ENCODE assay signal across 19 cellular contexts in genomic region chrX:18146009-18146408, GRCh38.
A peak's percentile ranks its signal among the peaks of the same experiment; 100 is the strongest.
DNase-seq lines count a peak whose midpoint lies in the region; ATAC-seq and TF ChIP-seq lines count a peak whose summit lies in the region.
"Had no signal": no experiment of that assay in that cellular context is flagged by ENCODE, and none has a peak within 500 bp of the region (broad histone marks: within the 10 kb centered on the region; RNA-seq: fewer than 3 reads in every experiment).

No MANE protein-coding gene starts in this region.

- no peaks in the 10 kb centered on the region for H3K36me3 Mint-ChIP-seq in WTC11
- H3K36me3 Mint-ChIP-seq in activated naive CD4-positive, alpha-beta T cell treated with anti-CD3 and anti-CD28 coated beads, Interleukin-2, amount 10 ng/mL, durations not matched to agents 7 days and 5 days: no peaks in the 10 kb centered on the region
- H3K36me3 Mint-ChIP-seq: CD14-positive monocyte; CD4-positive, alpha-beta memory T cell had no signal

- DNase-seq in DMS53 (lab: John Stamatoyannopoulos, UW) (peak; percentile 36), DMS53 treated with DMSO at 0.1 percent for 48 hours (lab: John Stamatoyannopoulos, UW; ENCODE audit: unreplicated experiment) (no peak), NCI-H69 (lab: John Stamatoyannopoulos, UW) (peak; percentile 38), WTC11 (ENCODE audit: low spot score) (no peak), activated gamma-delta T cell (lab: John Stamatoyannopoulos, UW) (no peak)
- DNase-seq in activated naive CD4-positive, alpha-beta T cell treated with anti-CD3 and anti-CD28 coated beads, Interleukin-2, amount 10 ng/mL, durations not matched to agents 7 days and 5 days: no peak
- DNase-seq: AML-193; Calu3; CD4-positive, alpha-beta memory T cell; DMS 273 treated with DMSO at 0.1 percent for 48 hours; DMS79; GDM1; GOT3; H9; IMR-90; KG1 had no signal

- no peak overlapping the region for H3K27ac Mint-ChIP-seq in WTC11
- H3K27ac Mint-ChIP-seq in activated naive CD4-positive, alpha-beta T cell treated with anti-CD3 and anti-CD28 coated beads, Interleukin-2, amount 10 ng/mL, durations not matched to agents 7 days and 5 days: no peak overlapping the region
- H3K27ac Mint-ChIP-seq: CD14-positive monocyte; CD4-positive, alpha-beta memory T cell; H9 had no signal

- H3K4me3 Mint-ChIP-seq in WTC11: no peak overlapping the region
- no peak overlapping the region for H3K4me3 Mint-ChIP-seq in activated naive CD4-positive, alpha-beta T cell treated with anti-CD3 and anti-CD28 coated beads, Interleukin-2, amount 10 ng/mL, durations not matched to agents 7 days and 5 days
- H3K4me3 Mint-ChIP-seq: CD14-positive monocyte; CD4-positive, alpha-beta memory T cell; H9 had no signal

- H3K9me3 Mint-ChIP-seq in WTC11: no peaks in the 10 kb centered on the region
- no peaks in the 10 kb centered on the region for H3K9me3 Mint-ChIP-seq in activated naive CD4-positive, alpha-beta T cell treated with anti-CD3 and anti-CD28 coated beads, Interleukin-2, amount 10 ng/mL, durations not matched to agents 7 days and 5 days

- H3K4me1 Mint-ChIP-seq in WTC11: no peaks in the 10 kb centered on the region
- no peaks in the 10 kb centered on the region for H3K4me1 Mint-ChIP-seq in activated naive CD4-positive, alpha-beta T cell treated with anti-CD3 and anti-CD28 coated beads, Interleukin-2, amount 10 ng/mL, durations not matched to agents 7 days and 5 days
- H3K4me1 Mint-ChIP-seq: CD14-positive monocyte; CD4-positive, alpha-beta memory T cell; H9 had no signal

- no peak for TF ChIP-seq CTCF in WTC11 (IDR thresholded peaks at IDR 0.05)

- ATAC-seq in WTC11 (no peak), GM18858 (IDR thresholded peaks at IDR 0.05; ENCODE audit: unreplicated experiment) (no peak)
- ATAC-seq: A549 had no signal

- POLR2A ChIA-PET in WTC11 (lab: Charles Lee): no interaction called here

- no peaks in the 10 kb centered on the region for H3K27me3 Mint-ChIP-seq in WTC11 (ENCODE audit: low read depth)
- H3K27me3 Mint-ChIP-seq in activated naive CD4-positive, alpha-beta T cell treated with anti-CD3 and anti-CD28 coated beads, Interleukin-2, amount 10 ng/mL, durations not matched to agents 7 days and 5 days: no peaks in the 10 kb centered on the region

- CTCF ChIA-PET in WTC11 (lab: Charles Lee): no interaction called here
- CTCF ChIA-PET in activated naive CD4-positive, alpha-beta T cell treated with anti-CD3 and anti-CD28 coated beads, Interleukin-2, amount 10 ng/mL, durations not matched to agents 7 days and 5 days (lab: Charles Lee): no interaction called here

TF ChIP-seq in WTC11, 78 proteins besides CTCF, POLR2A, EP300 and RAD21:
- TF ChIP-seq HMGXB4 (CRISPR knock-in tag; IDR thresholded peaks at IDR 0.05) (no peak), USF1 (CRISPR knock-in tag; IDR thresholded peaks at IDR 0.05) (peak; percentile 73), NR1H2 (CRISPR knock-in tag; IDR thresholded peaks at IDR 0.05) (no peak), NFE2L1 (CRISPR knock-in tag; IDR thresholded peaks at IDR 0.05) (no peak), USF2 (CRISPR knock-in tag; IDR thresholded peaks at IDR 0.05) (peak; percentile 81), FOXK1 (CRISPR knock-in tag; IDR thresholded peaks at IDR 0.05) (no peak), GTF2I (CRISPR knock-in tag; conservative IDR thresholded peaks at IDR 0.05) (no peak), FOXP4 (CRISPR knock-in tag; IDR thresholded peaks at IDR 0.05) (no peak), TEAD4 (CRISPR knock-in tag; IDR thresholded peaks at IDR 0.05) (no peak), E2F1 (CRISPR knock-in tag; IDR thresholded peaks at IDR 0.05) (no peak), FOXJ3 (CRISPR knock-in tag; IDR thresholded peaks at IDR 0.05; ENCODE audit: borderline replicate concordance) (no peak)

Comparison
In these comparisons a context has a peak if more than half of its experiments do, and no peak if none do; other contexts are left out.
1. DNase-seq: peak in DMS53 (single experiment) and NCI-H69 (single experiment); none in DMS53 treated with DMSO at 0.1 percent for 48 hours (single experiment), WTC11 (single experiment), activated gamma-delta T cell (single experiment) and activated naive CD4-positive, alpha-beta T cell treated with anti-CD3 and anti-CD28 coated beads, Interleukin-2, amount 10 ng/mL, durations not matched to agents 7 days and 5 days (single experiment).